ENCODE assay signal across 17 cellular contexts in genomic region chr6:2235782-2236495, GRCh38. TPM values are rescaled to one million over a fixed set of nuclear protein-coding genes. Genes with fewer than 3 reads are reported as not detected.
DNase-seq lines count a peak whose midpoint lies in the region; TF ChIP-seq lines count a peak whose summit lies in the region.
"Had no signal": no experiment of that assay in that cellular context is flagged by ENCODE, and none has a peak within 500 bp of the region (broad histone marks: within the 10 kb centered on the region; RNA-seq: fewer than 3 reads in every experiment).

No MANE protein-coding gene starts in this region.

- H3K9me3 ChIP-seq in trophoblast cell (ENCODE audit: insufficient read depth, low read depth, low read length) = no peaks in the 10 kb centered on the region

- no peaks in the 10 kb centered on the region for H3K79me1 ChIP-seq in trophoblast cell (ENCODE audit: low read length)

- no peak overlapping the region for H3K23ac ChIP-seq in trophoblast cell (ENCODE audit: low read length)

- H3K36me3 ChIP-seq in trophoblast cell (ENCODE audit: control insufficient read depth in 1 of 2, insufficient read depth in 2 of 2, low read length in 2 of 2) = no peaks in the 10 kb centered on the region

- H3K27me3 ChIP-seq in trophoblast cell (ENCODE audit: insufficient read depth, low read length) = no peaks in the 10 kb centered on the region

- H3K4me3 ChIP-seq in trophoblast cell (ENCODE audit: low read depth, low read length) = no peak overlapping the region
- H3K4me3 ChIP-seq: GM23338 had no signal

- no peak overlapping the region for H4K8ac ChIP-seq in trophoblast cell (ENCODE audit: low read depth, low read length)

- no peak overlapping the region for H4K12ac ChIP-seq in trophoblast cell (ENCODE audit: low read depth, low read length)

- TF ChIP-seq CTCF in VCaP (conservative IDR thresholded peaks at IDR 0.05) = no peak

- H3K4me2 ChIP-seq in trophoblast cell (ENCODE audit: low read length) = peak overlapping the region; percentile 19
- H3K4me2 ChIP-seq: GM23338 had no signal

- H3K9ac ChIP-seq in trophoblast cell (ENCODE audit: low read length) = no peak overlapping the region

- H3K18ac ChIP-seq in trophoblast cell (ENCODE audit: low read length) = no peak overlapping the region

- no peak overlapping the region for H3K14ac ChIP-seq in trophoblast cell (ENCODE audit: low read length)

- H2AK5ac ChIP-seq in trophoblast cell (ENCODE audit: low read length) = no peak overlapping the region

- no peaks in the 10 kb centered on the region for H3K79me2 ChIP-seq in trophoblast cell (ENCODE audit: control insufficient read depth, insufficient read depth, low read length, poor library complexity)

- WGBS in trophoblast cell (ENCODE audit: extremely low coverage, insufficient coverage, insufficient read length) = no CpG with 5 or more reads among the region's 2 CpGs

- no peak overlapping the region for H2AFZ ChIP-seq in trophoblast cell (ENCODE audit: insufficient read depth, low read length, poor library complexity)
- H2AFZ ChIP-seq: GM23338 had no signal

- no peak overlapping the region for H2BK120ac ChIP-seq in trophoblast cell (ENCODE audit: insufficient read depth, low read length, poor library complexity)

- no peak overlapping the region for H2BK5ac ChIP-seq in trophoblast cell (ENCODE audit: low read depth, low read length, poor library complexity)

- no peak overlapping the region for H2BK12ac ChIP-seq in trophoblast cell (ENCODE audit: low read length)

- peaks cover 0 to 2% of the 10 kb centered on the region in 2 experiments for H3K4me1 ChIP-seq in trophoblast cell (ENCODE audit: control insufficient read depth in 1 of 2, insufficient read depth in 2 of 2, low read length in 2 of 2)

- DNase-seq in DMS 273 (lab: John Stamatoyannopoulos, UW; ENCODE audit: unreplicated experiment) (peak; percentile 70), NCI-H1694 (lab: John Stamatoyannopoulos, UW) (peak; percentile 4), trophoblast cell (no peak), NOMO-1 treated with DMSO at 0.1 percent for 48 hours (lab: John Stamatoyannopoulos, UW; ENCODE audit: unreplicated experiment) (no peak), NCI-H82 treated with DMSO at 0.1 percent for 48 hours (lab: John Stamatoyannopoulos, UW; ENCODE audit: unreplicated experiment) (no peak)
- no peak for DNase-seq in activated CD8-positive, alpha-beta memory T cell treated with anti-CD3 and anti-CD28 coated beads, Interleukin-2, amount 50 U/mL, for 4 hours
- DNase-seq in activated CD4-positive, alpha-beta T cell treated with anti-CD3 and anti-CD28 coated beads for 4 hours = no peak
- DNase-seq: ACHN, HCEC 1CT, Karpas-422, NCI-H1092 treated with DMSO at 0.1 percent for 48 hours, NCI-H146, NCI-H2081 treated with DMSO at 0.1 percent for 48 hours, NCI-H2227 treated with DMSO at 0.1 percent for 48 hours, NCI-H524 treated with DMSO at 0.1 percent for 48 hours had no signal

- H3K27ac ChIP-seq in VCaP (peak overlapping the region; percentile 90), trophoblast cell (ENCODE audit: low read depth, low read length) (no peak overlapping the region)

- no peak overlapping the region for H4K91ac ChIP-seq in trophoblast cell (ENCODE audit: low read depth, low read length)

- H3K4ac ChIP-seq in trophoblast cell (ENCODE audit: low read depth, low read length) = no peak overlapping the region

RNA-seq across cellular contexts. Expression of gene GMDS, which starts 9.5 kb away (rescaled TPM):
- 16.9 and 18.1 TPM in 2 replicates for polyA plus RNA-seq in trophoblast cell (2013)

Comparison
In these comparisons a context has a peak if more than half of its experiments do, and no peak if none do; other contexts are left out.
1. DNase-seq: peak in DMS 273 (single experiment) and NCI-H1694 (single experiment); none in trophoblast cell (0 of 2), NOMO-1 treated with DMSO at 0.1 percent for 48 hours (single experiment), NCI-H82 treated with DMSO at 0.1 percent for 48 hours (single experiment), activated CD8-positive, alpha-beta memory T cell treated with anti-CD3 and anti-CD28 coated beads, Interleukin-2, amount 50 U/mL, for 4 hours (single experiment) and activated CD4-positive, alpha-beta T cell treated with anti-CD3 and anti-CD28 coated beads for 4 hours (0 of 2).